Comparison of ENCODE assay signal across 11 cellular contexts in the genomic region with DNA sequence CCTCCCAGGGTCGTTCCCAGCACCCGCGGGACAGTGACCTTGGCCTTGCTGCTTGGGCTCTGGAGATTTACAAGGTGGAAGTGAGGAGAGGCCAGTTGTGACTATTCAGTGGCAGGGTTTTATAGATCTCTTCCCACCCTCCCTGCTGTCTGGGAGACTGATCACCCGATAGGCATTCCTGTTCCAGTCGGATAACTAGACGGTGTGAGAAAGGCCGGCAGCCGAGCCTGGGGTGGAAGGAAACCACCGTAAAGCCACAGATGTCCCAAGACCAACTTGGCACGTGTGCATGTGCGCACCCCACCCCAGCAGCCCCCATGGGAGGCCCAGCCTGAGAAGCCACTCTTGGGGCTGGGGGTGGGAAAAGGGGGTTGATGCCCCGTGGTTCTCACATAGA.
DNase-seq lines count a peak whose midpoint lies in the region; ATAC-seq and TF ChIP-seq lines count a peak whose summit lies in the region.
"Had no signal": no experiment of that assay in that cellular context is flagged by ENCODE, and none has a peak within 500 bp of the region (broad histone marks: within the 10 kb centered on the region; RNA-seq: fewer than 3 reads in every experiment).

No MANE protein-coding gene starts in this region.

- H3K4me1 ChIP-seq in BLaER1 treated with 17β-estradiol and CSF1 and Interleukin-3, amounts not matched to agents 10 nM and 100 nM: peaks cover 41 to 86% (median 80%) of the 10 kb centered on the region in 10 experiments
- H3K4me1 ChIP-seq in SJCRH30 (peaks cover 76% of the 10 kb centered on the region), prostate gland (replicated peaks) (peaks cover 31% of the 10 kb centered on the region)

- H3K4me3 ChIP-seq in BLaER1 treated with 17β-estradiol and CSF1 and Interleukin-3, amounts not matched to agents 10 nM and 100 nM: peak overlapping the region in 4 of 10 experiments; percentile 0 to 43 (median 8); a peak in 3 of 20 replicates
- peak overlapping the region; percentile 14 for H3K4me3 ChIP-seq in SJCRH30
- H3K4me3 ChIP-seq in fibroblast of villous mesenchyme (ENCODE audit: low read depth, low read length): no peak overlapping the region
- H3K4me3 ChIP-seq in prostate gland: no peak overlapping the region

- no peaks in the 10 kb centered on the region for H3K9me3 ChIP-seq in BLaER1 treated with 17β-estradiol and CSF1 and Interleukin-3, amounts not matched to agents 10 nM and 100 nM (replicated peaks in 1 of 11)
- H3K9me3 ChIP-seq in SJCRH30 (replicated peaks) (no peaks in the 10 kb centered on the region), prostate gland (no peaks in the 10 kb centered on the region)

- H3K9ac ChIP-seq in BLaER1 treated with 17β-estradiol and CSF1 and Interleukin-3, amounts not matched to agents 10 nM and 100 nM: peak overlapping the region in 8 of 11 experiments; percentile 57 to 77 (median 68); a peak in 13 of 22 replicates

- TF ChIP-seq POLR2A in prostate gland (IDR thresholded peaks at IDR 0.05): no peak

- intact Hi-C loops in prostate gland (cut with DNase I): no loop called here

- H3K27me3 ChIP-seq in BLaER1 treated with 17β-estradiol and CSF1 and Interleukin-3, amounts not matched to agents 10 nM and 100 nM: no peaks in the 10 kb centered on the region; a peak in 1 of 22 replicates
- H3K27me3 ChIP-seq in SJCRH30 (no peaks in the 10 kb centered on the region), prostate gland (replicated peaks; ENCODE audit: insufficient read depth) (no peaks in the 10 kb centered on the region)

- peaks cover 0 to 3% (median 3%) of the 10 kb centered on the region in 11 experiments; a peak in 11 of 22 replicates for H3K36me3 ChIP-seq in BLaER1 treated with 17β-estradiol and CSF1 and Interleukin-3, amounts not matched to agents 10 nM and 100 nM
- H3K36me3 ChIP-seq in SJCRH30: peaks cover 6% of the 10 kb centered on the region
- peaks cover 0 to 3% of the 10 kb centered on the region in 2 donors for H3K36me3 ChIP-seq in prostate gland

- peak overlapping the region in 8 of 11 experiments; percentile 64 to 80 (median 74); a peak in 16 of 22 replicates for H3K27ac ChIP-seq in BLaER1 treated with 17β-estradiol and CSF1 and Interleukin-3, amounts not matched to agents 10 nM and 100 nM
- H3K27ac ChIP-seq in SJCRH30 (peak overlapping the region; percentile 97), prostate gland (peak overlapping the region; percentile 77)

- ATAC-seq in HG02973 (IDR thresholded peaks at IDR 0.05; ENCODE audit: unreplicated experiment) (no peak), GM21526 (IDR thresholded peaks at IDR 0.05; ENCODE audit: low FRiP score, unreplicated experiment) (no peak)

- DNase-seq in SJCRH30 (peak; percentile 79 to 83), fibroblast of villous mesenchyme (ENCODE audit: low read depth) (peak; percentile 98), prostate gland (ENCODE audit: low spot score) (no peak), NCI-H2171 treated with DMSO at 0.1 percent for 48 hours (lab: John Stamatoyannopoulos, UW) (no peak)
- no peak for DNase-seq in activated CD8-positive, alpha-beta memory T cell treated with anti-CD3 and anti-CD28 coated beads, Interleukin-2, amount 50 U/mL, for 4 hours
- DNase-seq: activated gamma-delta T cell, Kasumi-1, left cardiac atrium had no signal

- H4K20me1 ChIP-seq in BLaER1 treated with 17β-estradiol and CSF1 and Interleukin-3, amounts not matched to agents 10 nM and 100 nM: peaks cover 0 to 35% (median 10%) of the 10 kb centered on the region in 11 experiments; a peak in 10 of 22 replicates

- no peak for TF ChIP-seq CTCF in fibroblast of villous mesenchyme (IDR thresholded peaks at IDR 0.05; ENCODE audit: insufficient read depth, low read depth, low read length)
- TF ChIP-seq CTCF in prostate gland (IDR thresholded peaks at IDR 0.05): no peak

- 22% methylated on average over 12 of the region's 12 CpGs for WGBS in prostate gland

- peak overlapping the region; percentile 72 to 94 (median 87) for H3K4me2 ChIP-seq in BLaER1 treated with 17β-estradiol and CSF1 and Interleukin-3, amounts not matched to agents 10 nM and 100 nM

Comparison
In these comparisons a context has a peak if more than half of its experiments do, and no peak if none do; other contexts are left out.
1. DNase-seq: peak in SJCRH30 (2 of 2) and fibroblast of villous mesenchyme (single experiment); none in prostate gland (single experiment), activated CD8-positive, alpha-beta memory T cell treated with anti-CD3 and anti-CD28 coated beads, Interleukin-2, amount 50 U/mL, for 4 hours (single experiment) and NCI-H2171 treated with DMSO at 0.1 percent for 48 hours (single experiment).
2. Peak in every context shown above with its lines, with median percentiles within 50 percentile points of each other: H3K27ac ChIP-seq.